In genomic region chr9:133791069-133791468, GRCh38 we compare ENCODE assay signal across 8 cellular contexts.
"Had no signal": no experiment of that assay in that cellular context is flagged by ENCODE, and none has a peak within 500 bp of the region (broad histone marks: within the 10 kb centered on the region; RNA-seq: fewer than 3 reads in every experiment).

No MANE protein-coding gene starts in this region.

- ATAC-seq: GM12878 had no signal

- FAIRE-seq: G401.6, GM12878, GM12891, GM12892, GM18507, GM19239 had no signal

- DNase-seq: GDM1, GF-D8 had no signal

- H3K4me3 ChIP-seq: GM12878 had no signal
